Comparison of ENCODE assay signal across 8 cellular contexts in the genomic region with DNA sequence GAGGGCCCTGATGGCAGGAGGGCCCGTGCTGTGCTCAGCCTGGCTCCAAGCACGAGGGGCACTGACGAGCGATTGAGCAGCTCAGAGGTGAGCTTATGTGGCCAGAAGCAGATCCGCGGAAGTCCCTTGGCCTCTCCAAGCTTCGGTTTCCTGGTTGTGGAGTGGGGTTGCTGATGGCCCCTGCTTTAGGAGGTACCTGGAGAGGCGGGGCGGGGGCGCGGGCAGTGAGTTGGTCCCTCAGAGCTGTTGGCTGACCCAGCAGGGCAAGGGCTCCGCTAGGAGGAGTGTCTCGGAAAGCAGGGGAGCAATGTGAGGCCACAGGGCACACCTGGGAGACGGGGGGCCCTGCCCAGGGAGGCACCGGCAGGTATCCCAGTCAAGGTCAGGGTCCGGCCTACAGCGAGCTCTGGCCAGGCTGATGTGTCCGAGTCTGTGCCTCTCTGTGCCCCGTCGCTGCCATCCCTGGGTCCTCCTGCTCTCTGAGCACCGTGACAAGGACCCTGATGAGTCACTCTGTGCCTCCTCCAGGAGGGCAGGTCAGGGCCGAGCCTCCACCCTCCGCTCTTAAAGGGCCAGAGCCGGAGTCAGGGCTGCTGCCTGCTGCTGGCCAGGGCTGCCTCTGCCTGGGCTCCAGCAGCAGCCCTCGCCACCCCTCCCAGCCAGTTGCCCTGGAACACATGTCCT. TPM values are rescaled to one million over a fixed set of nuclear protein-coding genes. Genes with fewer than 3 reads are reported as not detected.
DNase-seq lines count a peak whose midpoint lies in the region; ATAC-seq and TF ChIP-seq lines count a peak whose summit lies in the region.

No MANE protein-coding gene starts in this region.

- no peaks in the 10 kb centered on the region for H3K9me3 ChIP-seq in adrenal gland (replicated peaks in 1 of 3)
- H3K9me3 ChIP-seq in upper lobe of left lung, result no peaks in the 10 kb centered on the region

- TF ChIP-seq CTCF in adrenal gland (IDR thresholded peaks at IDR 0.05) (no peak), upper lobe of left lung (IDR thresholded peaks at IDR 0.05) (no peak)

- H3K36me3 Mint-ChIP-seq in stimulated activated memory B cell treated with anti-CD40 and anti-IgM and Interleukin-4, amounts not matched to agents 10 μg/mL and 1 μg/mL and 100 μg/mL, for 72 hours, result no peaks in the 10 kb centered on the region

- peaks cover 48% of the 10 kb centered on the region for H3K27me3 Mint-ChIP-seq in stimulated activated memory B cell treated with anti-CD40 and anti-IgM and Interleukin-4, amounts not matched to agents 10 μg/mL and 1 μg/mL and 100 μg/mL, for 72 hours

- no peak for TF ChIP-seq EP300 in upper lobe of left lung (IDR thresholded peaks at IDR 0.05)

- peak overlapping the region in 2 of 4 donors; percentile 7 to 44 for H3K4me3 ChIP-seq in adrenal gland
- H3K4me3 ChIP-seq in upper lobe of left lung, result no peak overlapping the region

- DNase-seq in A172 (ENCODE audit: low spot score) (peak; percentile 60), HK-2 (ENCODE audit: unreplicated experiment) (peak; percentile 78), adrenal gland (peak; percentile 84 to 96 (median 92)), iPS DF 19.7 (ENCODE audit: low read depth, low spot score) (peak; percentile 54), upper lobe of left lung (peak; percentile 57 to 77), NAMALWA (ENCODE audit: low spot score) (no peak)
- no peak for DNase-seq in stimulated activated naive CD4-positive, alpha-beta T cell (lab: John Stamatoyannopoulos, UW)

- ATAC-seq in upper lobe of left lung (ENCODE audit: low FRiP score in 2 of 2), result peak in 1 of 2 donors; percentile 74
- no peak for ATAC-seq in stimulated activated memory B cell treated with anti-CD40 and anti-IgM and Interleukin-4, amounts not matched to agents 10 μg/mL and 1 μg/mL and 100 μg/mL, for 72 hours

- H3K36me3 ChIP-seq in adrenal gland (replicated peaks in 1 of 2), result no peaks in the 10 kb centered on the region
- no peaks in the 10 kb centered on the region for H3K36me3 ChIP-seq in upper lobe of left lung

- TF ChIP-seq POLR2A in adrenal gland (IDR thresholded peaks at IDR 0.05) (peak in 1 of 2 donors; percentile 75), upper lobe of left lung (IDR thresholded peaks at IDR 0.05) (no peak)

- no peaks in the 10 kb centered on the region for H3K9me3 Mint-ChIP-seq in stimulated activated memory B cell treated with anti-CD40 and anti-IgM and Interleukin-4, amounts not matched to agents 10 μg/mL and 1 μg/mL and 100 μg/mL, for 72 hours

- intact Hi-C loops in adrenal gland (cut with DNase I), result loop anchor here in 1 of 2 donors (10.0 kb wide), 2 partner anchors 48 to 72 kb away; no protein-coding TSS in a partner anchor

- peaks cover 12% of the 10 kb centered on the region for H3K4me1 Mint-ChIP-seq in stimulated activated memory B cell treated with anti-CD40 and anti-IgM and Interleukin-4, amounts not matched to agents 10 μg/mL and 1 μg/mL and 100 μg/mL, for 72 hours

- H3K27ac Mint-ChIP-seq in stimulated activated memory B cell treated with anti-CD40 and anti-IgM and Interleukin-4, amounts not matched to agents 10 μg/mL and 1 μg/mL and 100 μg/mL, for 72 hours, result no peak overlapping the region

- H3K27me3 ChIP-seq in adrenal gland (no peaks in the 10 kb centered on the region), upper lobe of left lung (no peaks in the 10 kb centered on the region)

- H3K27ac ChIP-seq in adrenal gland (peak overlapping the region; percentile 45 to 96 (median 82)), upper lobe of left lung (peak overlapping the region in 2 of 4 donors; percentile 1 to 25)

- 27 to 58% (median 40%) methylated on average over 3 to 25 of the region's 25 CpGs for WGBS in adrenal gland, 4 donors
- WGBS in upper lobe of left lung, 2 donors, result 93 to 100% methylated on average over 5 to 20 of the region's 25 CpGs

- peaks cover 30 to 49% of the 10 kb centered on the region in 2 donors for H3K4me1 ChIP-seq in adrenal gland (replicated peaks in 1 of 2)
- peaks cover 4 to 11% (median 6%) of the 10 kb centered on the region in 4 donors for H3K4me1 ChIP-seq in upper lobe of left lung

- H3K4me3 Mint-ChIP-seq in stimulated activated memory B cell treated with anti-CD40 and anti-IgM and Interleukin-4, amounts not matched to agents 10 μg/mL and 1 μg/mL and 100 μg/mL, for 72 hours, result no peak overlapping the region

RNA-seq across cellular contexts. Expression of gene NCS1, which starts 14.8 kb away (rescaled TPM):
- total RNA-seq in A172 (2014; rRNA removed; shearing (Covaris generic)), result 42.6 and 43.2 TPM in 2 replicates
- total RNA-seq in adrenal gland (10 to 100 TPM; 21.7 to 87.6 (median 44.5) TPM), upper lobe of left lung (1 to 10 TPM; 2.7 to 10.0 (median 3.9) TPM)
- polyA plus RNA-seq in adrenal gland, result 10 to 100 TPM; 18.5 to 33.8 (median 21.8) TPM

Comparison
In these comparisons a context has a peak if more than half of its experiments do, and no peak if none do; other contexts are left out.
1. DNase-seq: peak in A172 (single experiment), HK-2 (single experiment), adrenal gland (7 of 7), iPS DF 19.7 (single experiment) and upper lobe of left lung (2 of 2); none in stimulated activated naive CD4-positive, alpha-beta T cell (0 of 6) and NAMALWA (single experiment).